ENCODE assay signal across 8 cellular contexts in the genomic region with DNA sequence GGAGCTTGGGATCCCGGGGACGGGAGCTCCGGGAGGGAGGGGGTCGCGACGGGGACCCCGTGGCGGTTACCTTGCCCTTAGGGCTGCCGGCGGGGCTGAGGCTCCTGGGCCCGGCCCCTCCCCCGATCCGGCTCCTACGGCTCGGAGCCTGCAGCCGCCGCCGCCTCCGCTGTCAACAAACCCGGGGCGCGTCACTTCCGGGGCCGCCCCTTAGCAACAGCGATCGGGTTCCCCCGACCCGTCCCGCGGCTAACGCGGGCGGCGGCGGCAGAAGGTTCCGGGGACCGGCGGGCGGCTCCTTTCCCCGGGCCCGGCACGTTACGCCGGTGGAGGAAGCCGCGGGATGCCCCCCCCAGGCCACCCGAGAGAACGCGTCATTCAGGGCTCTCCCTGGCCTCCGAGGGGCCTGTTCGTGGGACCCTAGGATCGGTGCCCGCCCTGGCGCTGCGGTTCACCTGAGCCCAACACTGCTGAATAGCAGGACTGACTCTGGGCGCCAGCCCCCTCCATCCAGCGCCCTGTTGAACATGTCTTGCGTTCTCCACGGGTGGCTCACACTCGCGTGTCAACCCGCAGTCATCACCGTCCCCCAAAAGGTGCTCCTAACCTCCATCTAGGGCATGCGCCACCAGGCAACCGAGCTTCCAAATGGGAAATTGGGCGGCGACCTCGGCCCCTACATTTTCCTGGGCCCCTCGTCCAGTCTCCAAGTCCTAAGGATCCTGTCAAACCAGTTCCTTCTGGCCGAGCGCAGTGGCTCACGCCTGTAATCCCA. TPM values are rescaled to one million over a fixed set of nuclear protein-coding genes. Genes with fewer than 3 reads are reported as not detected.
DNase-seq lines count a peak whose midpoint lies in the region; ATAC-seq and TF ChIP-seq lines count a peak whose summit lies in the region.

A gene (minus strand): TSS at position 183 of the 775 bp plus-strand sequence. CDS start 16,362 bp downstream, outside the sequence.

- 3% methylated on average over 64 of the region's 72 CpGs for WGBS in mesenchymal stem cell

- H3K9me3 ChIP-seq in CD4-positive, alpha-beta T cell (ENCODE audit: control insufficient read depth, low read length) = no peaks in the 10 kb centered on the region
- peaks cover 7% of the 10 kb centered on the region for H3K9me3 ChIP-seq in mesenchymal stem cell (ENCODE audit: control insufficient read depth, low read length)

- H3K9ac ChIP-seq in mesenchymal stem cell (ENCODE audit: low read length) = peak within 1 kb of the TSS; percentile 99

- no peaks in the 10 kb centered on the region for H3K9me3 Mint-ChIP-seq in CD4-positive, alpha-beta T cell
- peaks cover 0 to 4% of the 10 kb centered on the region in 2 donors for H3K9me3 Mint-ChIP-seq in effector memory CD8-positive, alpha-beta T cell

- H3K4me3 ChIP-seq in mesenchymal stem cell (ENCODE audit: insufficient read depth in 1 of 2, low read depth in 1 of 2, low read length in 2 of 2) = peak within 1 kb of the TSS; percentile 90 to 95

- peaks cover 11 to 12% of the 10 kb centered on the region in 2 experiments for H3K36me3 ChIP-seq in mesenchymal stem cell (ENCODE audit: control insufficient read depth in 1 of 2, insufficient read depth in 2 of 2, low read depth in 1 of 2, low read length in 2 of 2)

- H3K23ac ChIP-seq in mesenchymal stem cell (ENCODE audit: low read length in 2 of 2) = peak within 1 kb of the TSS in 1 of 2 experiments; percentile 83

- peak within 1 kb of the TSS; percentile 90 for H2BK15ac ChIP-seq in mesenchymal stem cell (ENCODE audit: low read depth, poor library complexity, severe bottlenecking)

- no peaks in the 10 kb centered on the region for H3K27me3 Mint-ChIP-seq in CD4-positive, alpha-beta T cell
- no peaks in the 10 kb centered on the region for H3K27me3 Mint-ChIP-seq in effector memory CD8-positive, alpha-beta T cell

- H4K8ac ChIP-seq in mesenchymal stem cell (ENCODE audit: low read length) = peak within 1 kb of the TSS; percentile 100

- H2BK5ac ChIP-seq in mesenchymal stem cell (ENCODE audit: low read depth, low read length, poor library complexity, severe bottlenecking) = peak within 1 kb of the TSS; percentile 77

- peaks cover 14% of the 10 kb centered on the region for H3K4me1 ChIP-seq in mesenchymal stem cell (ENCODE audit: control insufficient read depth, insufficient read depth, low read depth, low read length)

- H2AFZ ChIP-seq in mesenchymal stem cell (ENCODE audit: low read depth, low read length) = peak within 1 kb of the TSS; percentile 92

- peak within 1 kb of the TSS; percentile 98 for H3K27ac Mint-ChIP-seq in CD4-positive, alpha-beta T cell
- peak within 1 kb of the TSS; percentile 95 to 99 for H3K27ac Mint-ChIP-seq in effector memory CD8-positive, alpha-beta T cell

- peak within 1 kb of the TSS; percentile 90 for H3K4me2 ChIP-seq in mesenchymal stem cell (ENCODE audit: low read length, poor library complexity, severe bottlenecking)

- peaks cover 39% of the 10 kb centered on the region for H3K4me1 Mint-ChIP-seq in CD4-positive, alpha-beta T cell (ENCODE audit: low read depth)
- peaks cover 24 to 32% of the 10 kb centered on the region in 2 donors for H3K4me1 Mint-ChIP-seq in effector memory CD8-positive, alpha-beta T cell (ENCODE audit: low read depth in 2 of 2)

- H3K14ac ChIP-seq in mesenchymal stem cell (ENCODE audit: low read length in 2 of 2) = peak within 1 kb of the TSS in 1 of 2 experiments; percentile 98

- H3K27me3 ChIP-seq in CD4-positive, alpha-beta T cell (ENCODE audit: control insufficient read depth, insufficient read depth, low read length) = no peaks in the 10 kb centered on the region
- H3K27me3 ChIP-seq in mesenchymal stem cell (ENCODE audit: control insufficient read depth in 1 of 2, insufficient read depth in 1 of 2, low read length in 2 of 2) = no peaks in the 10 kb centered on the region

- peak within 1 kb of the TSS; percentile 49 for H2AK5ac ChIP-seq in mesenchymal stem cell (ENCODE audit: low read length, severe bottlenecking)

- peak within 1 kb of the TSS; percentile 85 to 97 for H3K18ac ChIP-seq in mesenchymal stem cell (ENCODE audit: low read depth in 1 of 2, low read length in 2 of 2)

- H4K91ac ChIP-seq in mesenchymal stem cell (ENCODE audit: low read length) = peak within 1 kb of the TSS; percentile 95

- peak; percentile 88 to 96 (median 92) for DNase-seq in CD4-positive, alpha-beta T cell
- DNase-seq in HS-27A (ENCODE audit: low read depth) (peak; percentile 47), NOMO-1 (lab: John Stamatoyannopoulos, UW; ENCODE audit: unreplicated experiment in 2 of 2) (peak; percentile 83 to 89), mesenchymal stem cell (peak; percentile 90)
- peak; percentile 93 to 95 (median 94) for DNase-seq in effector memory CD8-positive, alpha-beta T cell
- peak; percentile 87 for DNase-seq in stimulated activated CD8-positive, alpha-beta memory T cell treated with anti-CD3 and anti-CD28 coated beads, Interleukin-12 subunit alpha, Interleukin-12 subunit beta, amount 100 ng/mL, for 24 hours (ENCODE audit: extremely low read depth)

- ATAC-seq in CD4-positive, alpha-beta T cell (ENCODE audit: poor library complexity) = peak; percentile 85
- peak; percentile 87 for ATAC-seq in GM19467 (IDR thresholded peaks at IDR 0.05; ENCODE audit: unreplicated experiment)
- ATAC-seq in effector memory CD8-positive, alpha-beta T cell (replicated peaks) = peak; percentile 93

- H2BK12ac ChIP-seq in mesenchymal stem cell (ENCODE audit: low read length in 2 of 2) = peak within 1 kb of the TSS; percentile 28 to 66

- H3K36me3 Mint-ChIP-seq in CD4-positive, alpha-beta T cell (ENCODE audit: low read depth) = peaks cover 17% of the 10 kb centered on the region
- peaks cover 21% of the 10 kb centered on the region for H3K36me3 Mint-ChIP-seq in effector memory CD8-positive, alpha-beta T cell (ENCODE audit: insufficient read depth)

- H3K4me3 Mint-ChIP-seq in CD4-positive, alpha-beta T cell = peak within 1 kb of the TSS; percentile 98
- peak within 1 kb of the TSS; percentile 91 to 97 for H3K4me3 Mint-ChIP-seq in effector memory CD8-positive, alpha-beta T cell

- TF ChIP-seq CTCF in CD4-positive, alpha-beta T cell (IDR thresholded peaks at IDR 0.05) = no peak

- H3K27ac ChIP-seq in CD4-positive, alpha-beta T cell (ENCODE audit: low read depth, low read length) = peak within 1 kb of the TSS; percentile 83
- H3K27ac ChIP-seq in mesenchymal stem cell (ENCODE audit: low read length, poor library complexity, severe bottlenecking) = peak within 1 kb of the TSS; percentile 74

- CTCF ChIA-PET in CD4-positive, alpha-beta T cell (lab: Charles Lee) = interaction anchor here (1.5 kb wide), 1 partner anchor 46 kb away, joined by 5 read pairs; a partner anchor contains a TSS
- CTCF ChIA-PET in activated CD8-positive, alpha-beta memory T cell treated with anti-CD3 and anti-CD28 coated beads for 36 hours (lab: Charles Lee) = interaction anchor here (1.2 to 1.3 kb wide), 2 partner anchors 75 to 110 kb away, joined by 3 read pairs; a partner anchor contains a TSS

- peak within 1 kb of the TSS; percentile 37 for H2BK120ac ChIP-seq in mesenchymal stem cell (ENCODE audit: low read depth, low read length)

- H3K79me1 ChIP-seq in mesenchymal stem cell (replicated peaks; ENCODE audit: low read length, poor library complexity, severe bottlenecking) = peaks cover 25% of the 10 kb centered on the region

- POLR2A ChIA-PET in CD4-positive, alpha-beta T cell (lab: Charles Lee) = interaction anchor here (0.5 to 3.6 kb wide), 17 partner anchors 10 to 611 kb away, joined by 3 to 49 read pairs (median 4); a partner anchor contains a TSS
- POLR2A ChIA-PET in activated CD8-positive, alpha-beta memory T cell treated with anti-CD3 and anti-CD28 coated beads for 36 hours (lab: Charles Lee) = interaction anchor here (0.5 to 1.1 kb wide), 4 partner anchors 15 to 64 kb away, joined by 3 to 4 read pairs (median 3); a partner anchor contains a TSS

- intact Hi-C loops in CD4-positive, alpha-beta T cell (cut with DNase I, micrococcal nuclease) = loop anchor here (1.0 to 10.0 kb wide), 8 partner anchors 15 to 400 kb away; a partner anchor contains a TSS

- peak within 1 kb of the TSS; percentile 35 to 89 for H3K4ac ChIP-seq in mesenchymal stem cell (ENCODE audit: low read depth in 1 of 2, low read length in 2 of 2)

RNA-seq across cellular contexts. Expression of the gene that starts here (rescaled TPM):
- total RNA-seq in CD4-positive, alpha-beta T cell = 10 to 100 TPM; 25.4 to 32.6 TPM
- total RNA-seq in activated CD8-positive, alpha-beta memory T cell treated with anti-CD3 and anti-CD28 coated beads for 36 hours = 10 to 100 TPM; 16.9 to 17.3 TPM
- polyA plus RNA-seq in mesenchymal stem cell (2013, experiment 1 of 2) = 22.8 TPM
- polyA plus RNA-seq in mesenchymal stem cell (2013, experiment 2 of 2) = 22.7 TPM

Comparison
In these comparisons a context has a peak if more than half of its experiments do, and no peak if none do; other contexts are left out.
1. Peak in every context shown above with its lines: DNase-seq, ATAC-seq, H3K4me3 ChIP-seq and H3K27ac ChIP-seq.